8 cellular contexts compared by ENCODE assay signal in the genomic region with DNA sequence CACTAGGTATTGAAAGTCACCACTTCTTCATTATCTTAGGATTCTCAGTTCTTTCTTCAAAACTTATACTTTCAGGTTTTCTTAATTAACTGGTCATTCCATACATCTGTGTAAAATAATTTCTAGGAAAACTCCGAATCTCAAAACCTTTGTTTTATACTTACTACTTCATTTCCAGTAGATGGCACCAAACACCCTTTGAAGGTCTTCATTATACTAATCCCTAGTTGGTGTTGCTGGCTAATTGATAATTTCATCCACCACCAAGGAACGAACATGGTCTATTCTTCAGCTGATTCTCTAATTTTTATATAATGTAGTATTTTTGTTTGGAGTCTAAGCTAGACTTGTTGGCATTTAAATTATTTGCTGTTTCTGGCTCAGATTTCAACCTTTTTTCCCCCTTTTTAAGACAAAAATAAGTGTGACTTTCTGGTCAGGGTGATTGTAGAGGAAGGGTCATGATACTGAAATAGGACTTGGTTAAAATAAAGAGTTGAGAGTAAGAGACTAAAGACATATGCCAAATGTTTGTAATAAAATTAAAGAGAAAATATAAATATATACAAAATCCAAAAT. TPM values are rescaled to one million over a fixed set of nuclear protein-coding genes. Genes with fewer than 3 reads are reported as not detected.
DNase-seq lines count a peak whose midpoint lies in the region; ATAC-seq, FAIRE-seq and TF ChIP-seq lines count a peak whose summit lies in the region.

No MANE protein-coding gene starts in this region.

- H3K27me3 ChIP-seq in CD8-positive, alpha-beta T cell (ENCODE audit: insufficient read depth, low read length), result no peaks in the 10 kb centered on the region
- H3K27me3 ChIP-seq in GM23338 (ENCODE audit: insufficient read depth) (no peaks in the 10 kb centered on the region), bronchial epithelial cell (ENCODE audit: control insufficient read depth, insufficient read depth, low read length) (no peaks in the 10 kb centered on the region)
- H3K27me3 ChIP-seq in effector memory CD4-positive, alpha-beta T cell (replicated peaks; ENCODE audit: control insufficient read depth, insufficient read depth, low read length, poor library complexity, severe bottlenecking), result no peaks in the 10 kb centered on the region

- H3K27ac ChIP-seq in CD8-positive, alpha-beta T cell (ENCODE audit: low read depth, low read length), result no peak overlapping the region
- H3K27ac ChIP-seq in GM23338 (ENCODE audit: low read depth), result no peak overlapping the region
- H3K27ac ChIP-seq in effector memory CD4-positive, alpha-beta T cell (ENCODE audit: insufficient read depth, low read length, poor library complexity, severe bottlenecking), result no peak overlapping the region

- no peaks in the 10 kb centered on the region for H3K9me3 ChIP-seq in CD8-positive, alpha-beta T cell (ENCODE audit: low read length)
- H3K9me3 ChIP-seq in effector memory CD4-positive, alpha-beta T cell (ENCODE audit: control insufficient read depth, low read length), result no peaks in the 10 kb centered on the region

- H3F3A ChIP-seq in GM23338 (replicated peaks; ENCODE audit: low read depth), result no peaks in the 10 kb centered on the region

- no peak for ATAC-seq in CD8-positive, alpha-beta T cell
- no peak for ATAC-seq in GM23338

- no peaks in the 10 kb centered on the region for H3K9me3 Mint-ChIP-seq in CD8-positive, alpha-beta T cell
- no peaks in the 10 kb centered on the region for H3K9me3 Mint-ChIP-seq in GM23338

- H3K4me1 ChIP-seq in CD8-positive, alpha-beta T cell (ENCODE audit: insufficient read depth, low read length), result peaks cover 16% of the 10 kb centered on the region
- H3K4me1 ChIP-seq in GM23338 (ENCODE audit: insufficient read depth), result no peaks in the 10 kb centered on the region
- peaks cover 14% of the 10 kb centered on the region for H3K4me1 ChIP-seq in effector memory CD4-positive, alpha-beta T cell (ENCODE audit: control insufficient read depth, insufficient read depth, low read length, poor library complexity, severe bottlenecking)

- H3K36me3 Mint-ChIP-seq in CD8-positive, alpha-beta T cell, result peaks cover 44% of the 10 kb centered on the region
- peaks cover 10% of the 10 kb centered on the region; the same call in 1 of the 3 replicates for H3K36me3 Mint-ChIP-seq in GM23338 (ENCODE audit: low read depth)

- no peaks in the 10 kb centered on the region for H3K79me2 ChIP-seq in GM23338 (replicated peaks; ENCODE audit: insufficient read depth)

- H3K4me1 Mint-ChIP-seq in CD8-positive, alpha-beta T cell (ENCODE audit: low read depth), result peaks cover 17% of the 10 kb centered on the region
- H3K4me1 Mint-ChIP-seq in GM23338, result 0 out of 3 replicates have a peak, but pooled peaks cover 6% of the 10 kb centered on the region

- H3K4me2 ChIP-seq in GM23338, result no peak overlapping the region

- intact Hi-C loops in CD8-positive, alpha-beta T cell (cut with DNase I, micrococcal nuclease), result loop anchor here (1.0 to 10.0 kb wide), 6 partner anchors 17 to 705 kb away; a partner anchor contains a TSS

- H3K4me3 ChIP-seq in CD8-positive, alpha-beta T cell (ENCODE audit: low read depth, low read length), result no peak overlapping the region
- no peak overlapping the region for H3K4me3 ChIP-seq in GM23338
- no peak overlapping the region for H3K4me3 ChIP-seq in bronchial epithelial cell (ENCODE audit: low read depth, low read length)
- no peak overlapping the region for H3K4me3 ChIP-seq in effector memory CD4-positive, alpha-beta T cell (ENCODE audit: insufficient read depth, low read depth, low read length, poor library complexity, severe bottlenecking)

- H3K4me3 Mint-ChIP-seq in CD8-positive, alpha-beta T cell, result no peak overlapping the region
- H3K4me3 Mint-ChIP-seq in GM23338, result no peak overlapping the region

- no peaks in the 10 kb centered on the region for H3K9me2 ChIP-seq in GM23338 (ENCODE audit: insufficient read depth)

- CTCF ChIA-PET in CD8-positive, alpha-beta T cell (lab: Charles Lee), result interaction anchor here (0.6 to 8.5 kb wide), 34 partner anchors 9 to 705 kb away, joined by 3 to 75 read pairs (median 4); a partner anchor contains a TSS

- H3K27ac Mint-ChIP-seq in CD8-positive, alpha-beta T cell, result no peak overlapping the region
- H3K27ac Mint-ChIP-seq in GM23338, result no peak overlapping the region

- no peak for FAIRE-seq in bronchial epithelial cell (lab: Jason Lieb, UNC)

- H3K36me3 ChIP-seq in CD8-positive, alpha-beta T cell (ENCODE audit: insufficient read depth, low read length), result peaks cover 6% of the 10 kb centered on the region
- H3K36me3 ChIP-seq in GM23338 (ENCODE audit: insufficient read depth) (no peaks in the 10 kb centered on the region), bronchial epithelial cell (ENCODE audit: control insufficient read depth, insufficient read depth, low read length) (peaks cover 7% of the 10 kb centered on the region)
- H3K36me3 ChIP-seq in effector memory CD4-positive, alpha-beta T cell (ENCODE audit: control insufficient read depth, insufficient read depth, low read length), result peaks cover 17% of the 10 kb centered on the region

- POLR2A ChIA-PET in CD8-positive, alpha-beta T cell (lab: Charles Lee), result interaction anchor here (1.0 to 5.6 kb wide), 5 partner anchors 10 to 346 kb away, joined by 3 to 57 read pairs (median 6); a partner anchor contains a TSS

- DNase-seq in CD8-positive, alpha-beta T cell, result no peak
- DNase-seq in GM23338 (ENCODE audit: low spot score), result peak; percentile 77
- peak; percentile 36 to 69 for DNase-seq in NCI-H526 (lab: John Stamatoyannopoulos, UW)
- peak; percentile 58 for DNase-seq in bronchial epithelial cell (ENCODE audit: low read depth)
- peak; percentile 72 to 80 for DNase-seq in lung microvascular endothelial cell (ENCODE audit: low read depth in 2 of 2)
- DNase-seq in stimulated activated CD4-positive, alpha-beta T cell treated with anti-CD3 and anti-CD28 coated beads, Interleukin-4, amount 100 ng/mL, for 24 hours, result no peak
- no peak for DNase-seq in effector memory CD4-positive, alpha-beta T cell
- no peak for DNase-seq in activated CD4-positive, alpha-beta T cell treated with anti-CD3 and anti-CD28 coated beads for 48 hours

- no peaks in the 10 kb centered on the region for H3K27me3 Mint-ChIP-seq in CD8-positive, alpha-beta T cell (ENCODE audit: low read depth)
- H3K27me3 Mint-ChIP-seq in GM23338 (ENCODE audit: insufficient read depth, low read depth, poor library complexity), result peaks cover 6% of the 10 kb centered on the region

- TF ChIP-seq CTCF in CD8-positive, alpha-beta T cell (IDR thresholded peaks at IDR 0.05), result peak; percentile 95
- TF ChIP-seq CTCF in GM23338 (conservative IDR thresholded peaks at IDR 0.05; ENCODE audit: low read depth in 2 of 2), result peak; percentile 68 to 87
- TF ChIP-seq CTCF in bronchial epithelial cell (IDR thresholded peaks at IDR 0.05; ENCODE audit: insufficient read depth, low read length, severe bottlenecking), result peak; percentile 34

- no peak overlapping the region for H2AFZ ChIP-seq in GM23338

- H4K20me1 ChIP-seq in GM23338 (replicated peaks; ENCODE audit: insufficient read depth), result no peaks in the 10 kb centered on the region

TF ChIP-seq in GM23338, 12 proteins besides CTCF, POLR2A, EP300 and RAD21 (continues in another document):
- TF ChIP-seq JUNB (IDR thresholded peaks at IDR 0.05; ENCODE audit: unreplicated experiment), result no peak
- TF ChIP-seq STAT1 (IDR thresholded peaks at IDR 0.05; ENCODE audit: unreplicated experiment), result no peak
- TF ChIP-seq POLR2AphosphoS5 (IDR thresholded peaks at IDR 0.05; ENCODE audit: low read depth), result no peak
- no peak for TF ChIP-seq NANOG (IDR thresholded peaks at IDR 0.05; ENCODE audit: borderline replicate concordance)
- TF ChIP-seq ZNF331 (CRISPR knock-in tag; IDR thresholded peaks at IDR 0.05; ENCODE audit: low read depth), result no peak
- TF ChIP-seq, protein P1, sequence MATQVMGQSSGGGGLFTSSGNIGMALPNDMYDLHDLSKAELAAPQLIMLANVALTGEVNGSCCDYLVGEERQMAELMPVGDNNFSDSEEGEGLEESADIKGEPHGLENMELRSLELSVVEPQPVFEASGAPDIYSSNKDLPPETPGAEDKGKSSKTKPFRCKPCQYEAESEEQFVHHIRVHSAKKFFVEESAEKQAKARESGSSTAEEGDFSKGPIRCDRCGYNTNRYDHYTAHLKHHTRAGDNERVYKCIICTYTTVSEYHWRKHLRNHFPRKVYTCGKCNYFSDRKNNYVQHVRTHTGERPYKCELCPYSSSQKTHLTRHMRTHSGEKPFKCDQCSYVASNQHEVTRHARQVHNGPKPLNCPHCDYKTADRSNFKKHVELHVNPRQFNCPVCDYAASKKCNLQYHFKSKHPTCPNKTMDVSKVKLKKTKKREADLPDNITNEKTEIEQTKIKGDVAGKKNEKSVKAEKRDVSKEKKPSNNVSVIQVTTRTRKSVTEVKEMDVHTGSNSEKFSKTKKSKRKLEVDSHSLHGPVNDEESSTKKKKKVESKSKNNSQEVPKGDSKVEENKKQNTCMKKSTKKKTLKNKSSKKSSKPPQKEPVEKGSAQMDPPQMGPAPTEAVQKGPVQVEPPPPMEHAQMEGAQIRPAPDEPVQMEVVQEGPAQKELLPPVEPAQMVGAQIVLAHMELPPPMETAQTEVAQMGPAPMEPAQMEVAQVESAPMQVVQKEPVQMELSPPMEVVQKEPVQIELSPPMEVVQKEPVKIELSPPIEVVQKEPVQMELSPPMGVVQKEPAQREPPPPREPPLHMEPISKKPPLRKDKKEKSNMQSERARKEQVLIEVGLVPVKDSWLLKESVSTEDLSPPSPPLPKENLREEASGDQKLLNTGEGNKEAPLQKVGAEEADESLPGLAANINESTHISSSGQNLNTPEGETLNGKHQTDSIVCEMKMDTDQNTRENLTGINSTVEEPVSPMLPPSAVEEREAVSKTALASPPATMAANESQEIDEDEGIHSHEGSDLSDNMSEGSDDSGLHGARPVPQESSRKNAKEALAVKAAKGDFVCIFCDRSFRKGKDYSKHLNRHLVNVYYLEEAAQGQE (IDR thresholded peaks at IDR 0.05; ENCODE audit: unreplicated experiment), result no peak
- no peak for TF ChIP-seq CREB1 (CRISPR knock-in tag; IDR thresholded peaks at IDR 0.05; ENCODE audit: low read depth)

RNA-seq across cellular contexts. Expression of a gene that starts 2.8 kb away (rescaled TPM):
- 10 to 100 TPM; 38.8 to 39.1 TPM for total RNA-seq in CD8-positive, alpha-beta T cell
- total RNA-seq in GM23338 (2014; rRNA removed; shearing (Covaris generic)), result 1.5 and 1.8 TPM in 2 replicates
- 3.6 and 3.9 TPM in 2 replicates for polyA plus RNA-seq in GM23338 (2016; fragmentation: Nextera tagmentation; extraction: Ambion mirVana)
- total RNA-seq in bronchial epithelial cell, result 30.5 and 45.4 TPM in 2 replicates
- 2.4 and 4.8 TPM in 2 replicates for total RNA-seq in lung microvascular endothelial cell

RNA-seq across cellular contexts. Expression of a gene that starts 18.3 kb away (rescaled TPM):
- total RNA-seq in CD8-positive, alpha-beta T cell, result 10 to 100 TPM; 47.9 to 58.5 TPM
- total RNA-seq in GM23338 (2014; rRNA removed; shearing (Covaris generic)), result 54.3 and 65.2 TPM in 2 replicates
- 133 and 135 TPM in 2 replicates for polyA plus RNA-seq in GM23338 (2016; fragmentation: Nextera tagmentation; extraction: Ambion mirVana)
- total RNA-seq in bronchial epithelial cell (22.9 and 30.5 TPM in 2 replicates), lung microvascular endothelial cell (16.8 and 28.0 TPM in 2 replicates)

RNA-seq across cellular contexts. Expression of a gene that starts 49.4 kb away (rescaled TPM):
- under 1 TPM; 0.73 to 0.86 TPM for total RNA-seq in CD8-positive, alpha-beta T cell
- total RNA-seq in GM23338 (2014; rRNA removed; shearing (Covaris generic)), result 0.82 and 1.4 TPM in 2 replicates
- 0.54 and 0.60 TPM in 2 replicates for polyA plus RNA-seq in GM23338 (2016; fragmentation: Nextera tagmentation; extraction: Ambion mirVana)
- total RNA-seq in bronchial epithelial cell (0.26 and 0.38 TPM in 2 replicates), lung microvascular endothelial cell (under 0.01 TPM in 2 replicates)

Comparison
In these comparisons a context has a peak if more than half of its experiments do, and no peak if none do; other contexts are left out.
1. DNase-seq: peak in GM23338 (single experiment), NCI-H526 (2 of 2), bronchial epithelial cell (single experiment) and lung microvascular endothelial cell (2 of 2); none in CD8-positive, alpha-beta T cell (0 of 7), stimulated activated CD4-positive, alpha-beta T cell treated with anti-CD3 and anti-CD28 coated beads, Interleukin-4, amount 100 ng/mL, for 24 hours (single experiment), effector memory CD4-positive, alpha-beta T cell (0 of 3) and activated CD4-positive, alpha-beta T cell treated with anti-CD3 and anti-CD28 coated beads for 48 hours (single experiment).
2. CTCF ChIP-seq: peak in every context shown above with its lines; median percentile 95 in CD8-positive, alpha-beta T cell; 78 in GM23338; 34 in bronchial epithelial cell.